Comparison of ENCODE assay signal across 25 cellular contexts in the genomic region with DNA sequence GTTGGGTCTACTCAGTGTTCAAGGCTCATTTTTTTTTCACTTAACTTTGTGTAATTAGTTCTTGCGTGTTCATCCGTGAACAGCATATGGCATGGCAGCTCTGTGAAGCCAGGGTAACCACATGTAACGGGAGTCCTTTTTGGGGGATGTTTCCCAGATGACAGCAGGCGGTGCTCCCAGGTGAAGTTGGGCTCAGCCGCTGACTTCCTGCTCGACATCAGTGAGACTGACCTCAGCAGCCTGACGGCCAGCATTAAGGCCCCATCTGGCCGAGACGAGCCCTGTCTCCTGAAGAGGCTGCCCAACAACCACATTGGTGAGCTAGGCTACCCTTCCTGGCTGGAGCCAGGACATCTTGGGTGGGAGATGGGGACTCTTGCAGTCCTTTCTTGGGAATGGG.
"Had no signal": no experiment of that assay in that cellular context is flagged by ENCODE, and none has a peak within 500 bp of the region (broad histone marks: within the 10 kb centered on the region; RNA-seq: fewer than 3 reads in every experiment).

No MANE protein-coding gene starts in this region.

- H3K4me2 ChIP-seq: hepatocyte had no signal

- H2AFZ ChIP-seq: hepatocyte had no signal

- H3K4me3 ChIP-seq: dorsolateral prefrontal cortex, esophagus muscularis mucosa, gastroesophageal sphincter, heart left ventricle, hepatocyte, left lung, mucosa of descending colon, ovary, right lobe of liver, thoracic aorta, transverse colon, upper lobe of right lung, uterus had no signal

- FAIRE-seq: colon, small intestine had no signal

- H3K27me3 ChIP-seq: dorsolateral prefrontal cortex, esophagus muscularis mucosa, foreskin keratinocyte, gastroesophageal sphincter, heart left ventricle, hepatocyte, left lung, ovary, right lobe of liver, transverse colon, upper lobe of right lung, uterus had no signal

- H3K79me2 ChIP-seq: hepatocyte had no signal

- H3K36me3 ChIP-seq: ovary, uterus had no signal

- DNase-seq: dorsolateral prefrontal cortex; effector CD4-positive, alpha-beta T cell; foreskin keratinocyte; heart left ventricle; left cardiac atrium; left lung; mesenchymal stem cell; mucosa of descending colon; naive thymus-derived CD4-positive, alpha-beta T cell; occipital lobe; ovary; posterior cingulate gyrus; right lobe of liver; small intestine; stimulated activated CD4-positive, alpha-beta T cell treated with anti-CD3 and anti-CD28 coated beads, Interleukin-15, amount 100 ng/mL, for 24 hours; stimulated activated CD4-positive, alpha-beta T cell treated with anti-CD3 and anti-CD28 coated beads, Interleukin-2, amount 100 ng/mL, for 48 hours; stimulated activated naive B cell treated with anti-CD40 and anti-IgM and Interleukin-4, amounts not matched to agents 10 μg/mL and 1 μg/mL and 100 μg/mL, for 72 hours; transverse colon; upper lobe of right lung; uterus had no signal

- H3K4me1 ChIP-seq: foreskin keratinocyte, left lung, transverse colon, upper lobe of right lung, uterus had no signal

- H3K27ac ChIP-seq: dorsolateral prefrontal cortex, foreskin keratinocyte, gastroesophageal sphincter, heart left ventricle, hepatocyte, left lung, ovary, right lobe of liver, thoracic aorta, transverse colon, upper lobe of right lung, uterus had no signal

- H3K9me3 ChIP-seq: esophagus muscularis mucosa, gastroesophageal sphincter, heart left ventricle, left lung, mucosa of descending colon, ovary, right lobe of liver, thoracic aorta, transverse colon, upper lobe of right lung, uterus had no signal
